In the genomic region with DNA sequence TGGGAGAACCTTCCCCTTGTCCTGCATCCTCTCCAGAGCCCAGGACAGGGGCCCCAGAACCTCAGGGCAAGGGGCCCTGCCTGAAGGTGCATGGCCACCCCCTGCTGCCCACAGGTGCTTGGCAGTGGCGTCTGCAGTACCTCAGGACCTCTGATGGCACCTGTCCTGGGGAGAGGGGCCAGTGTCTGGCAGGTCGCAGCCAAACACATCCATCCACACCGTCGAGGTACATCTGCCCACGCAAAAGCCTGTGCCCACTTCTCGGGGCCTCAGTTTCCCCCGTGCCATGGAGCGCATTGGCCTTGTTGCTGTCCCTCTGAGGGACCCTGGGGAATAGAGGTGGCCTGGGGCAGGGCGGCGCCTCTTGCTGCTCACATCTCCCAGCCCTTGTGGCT, we compare ENCODE assay signal across 18 cellular contexts.
"Had no signal": no experiment of that assay in that cellular context is flagged by ENCODE, and none has a peak within 500 bp of the region (broad histone marks: within the 10 kb centered on the region; RNA-seq: fewer than 3 reads in every experiment).

No MANE protein-coding gene starts in this region.

- H3K36me3 ChIP-seq: ovary had no signal

- DNase-seq: activated CD4-positive, alpha-beta T cell treated with anti-CD3 and anti-CD28 coated beads for 4 hours; activated CD8-positive, alpha-beta T cell treated with anti-CD3 and anti-CD28 coated beads for 36 hours; activated effector memory CD4-positive, alpha-beta T cell treated with Interleukin-2 at 50 U/mL for 16 hours; activated naive CD4-positive, alpha-beta T cell treated with anti-CD3 and anti-CD28 coated beads, Interleukin-2, amount 10 ng/mL, durations not matched to agents 7 days and 5 days; activated naive CD8-positive, alpha-beta T cell treated with anti-CD3 and anti-CD28 coated beads, Interleukin-2, amount 50 U/mL, for 24 hours; activated T-cell treated with anti-CD3 and anti-CD28 coated beads, Interleukin-2, amount 50 U/mL, for 4 hours; effector CD4-positive, alpha-beta T cell; esophagus squamous epithelium; ovary; stimulated activated CD4-positive, alpha-beta T cell treated with anti-CD3 and anti-CD28 coated beads, Interleukin-4, amount 100 ng/mL, for 1 hour; testis had no signal

- H3K4me3 Mint-ChIP-seq: activated CD8-positive, alpha-beta T cell treated with anti-CD3 and anti-CD28 coated beads for 36 hours; activated naive CD4-positive, alpha-beta T cell treated with anti-CD3 and anti-CD28 coated beads, Interleukin-2, amount 10 ng/mL, durations not matched to agents 7 days and 5 days; activated naive CD8-positive, alpha-beta T cell treated with anti-CD3 and anti-CD28 coated beads, Interleukin-2, amount 50 U/mL, for 24 hours; activated T-cell treated with anti-CD3 and anti-CD28 coated beads, Interleukin-2, amount 50 U/mL, for 4 hours; T-helper 2 cell treated with Interferon-gamma antibody and Interleukin-4, amounts not matched to agents 5 μg/mL and 100 μg/mL, for 36 hours; type B pancreatic cell had no signal

- H3K27ac ChIP-seq: ascending aorta, esophagus squamous epithelium, lower lobe of right lung, ovary, testis had no signal

- H3K4me1 ChIP-seq: testis had no signal

- H3K4me3 ChIP-seq: ascending aorta, esophagus squamous epithelium, lower lobe of right lung, ovary, smooth muscle cell, testis had no signal

- ATAC-seq: activated CD8-positive, alpha-beta T cell treated with anti-CD3 and anti-CD28 coated beads for 36 hours; activated naive CD8-positive, alpha-beta T cell treated with anti-CD3 and anti-CD28 coated beads, Interleukin-2, amount 50 U/mL, for 24 hours; activated T-cell treated with anti-CD3 and anti-CD28 coated beads, Interleukin-2, amount 50 U/mL, for 4 hours; lower lobe of right lung had no signal

- H3K27ac Mint-ChIP-seq: activated CD8-positive, alpha-beta T cell treated with anti-CD3 and anti-CD28 coated beads for 36 hours; T-helper 2 cell treated with Interferon-gamma antibody and Interleukin-4, amounts not matched to agents 5 μg/mL and 100 μg/mL, for 36 hours had no signal

- H3K9me3 Mint-ChIP-seq: activated CD8-positive, alpha-beta T cell treated with anti-CD3 and anti-CD28 coated beads for 36 hours; activated naive CD8-positive, alpha-beta T cell treated with anti-CD3 and anti-CD28 coated beads, Interleukin-2, amount 50 U/mL, for 24 hours; type B pancreatic cell had no signal

- H3K27me3 Mint-ChIP-seq: activated CD8-positive, alpha-beta T cell treated with anti-CD3 and anti-CD28 coated beads for 36 hours; type B pancreatic cell had no signal

- H3K36me3 Mint-ChIP-seq: type B pancreatic cell had no signal

- H3K27me3 ChIP-seq: ascending aorta, ovary, testis had no signal

- H3K9me3 ChIP-seq: ascending aorta, esophagus squamous epithelium, lower lobe of right lung, ovary, testis had no signal

- FAIRE-seq: endothelial cell of umbilical vein, TTC549 had no signal
